In genomic region chr4:147525494-147526271, GRCh38 we compare ENCODE assay signal across 20 cellular contexts. TPM values are rescaled to one million over a fixed set of nuclear protein-coding genes. Genes with fewer than 3 reads are reported as not detected.
DNase-seq lines count a peak whose midpoint lies in the region; ATAC-seq, FAIRE-seq and TF ChIP-seq lines count a peak whose summit lies in the region.
"Had no signal": no experiment of that assay in that cellular context is flagged by ENCODE, and none has a peak within 500 bp of the region (broad histone marks: within the 10 kb centered on the region; RNA-seq: fewer than 3 reads in every experiment).

No MANE protein-coding gene starts in this region.

- DNase-seq in left ventricle myocardium superior, result no peak
- DNase-seq in heart right ventricle, result no peak
- no peak for DNase-seq in astrocyte (ENCODE audit: low read depth)
- DNase-seq in activated CD4-positive, alpha-beta T cell treated with anti-CD3 and anti-CD28 coated beads for 48 hours, result no peak
- DNase-seq in HCEC 1CT, result no peak
- DNase-seq in activated CD4-positive, alpha-beta memory T cell treated with anti-CD3 and anti-CD28 coated beads, Interleukin-2, amount 10 ng/mL, durations not matched to agents 7 days and 5 days, result no peak
- DNase-seq: 8988T; DMS79 treated with DMSO at 0.1 percent for 48 hours; NCI-H1105; NCI-H2081; NCI-H2171 treated with DMSO at 0.1 percent for 48 hours; NCI-H446 treated with DMSO at 0.1 percent for 48 hours; NK-92 treated with Interleukin-12 subunit alpha and Interleukin-12 subunit beta, amount 100 ng/mL, for 24 hours; SHP77 had no signal

- H3K27me3 Mint-ChIP-seq in astrocyte (ENCODE audit: low read depth, unreplicated experiment) (no peaks in the 10 kb centered on the region), nephron (ENCODE audit: low read depth) (no peaks in the 10 kb centered on the region)
- peaks cover 20% of the 10 kb centered on the region for H3K27me3 Mint-ChIP-seq in activated CD4-positive, alpha-beta memory T cell treated with anti-CD3 and anti-CD28 coated beads, Interleukin-2, amount 10 ng/mL, durations not matched to agents 7 days and 5 days

- intact Hi-C loops in left ventricle myocardium superior (cut with micrococcal nuclease) (no loop called here), heart right ventricle (cut with DNase I) (loop anchor here in 1 of 10 donors (5.0 kb wide), 1 partner anchor 363 kb away; no protein-coding TSS in a partner anchor)

- H3K27ac ChIP-seq in heart right ventricle (peak overlapping the region in 2 of 10 donors; percentile 7 to 27), astrocyte (ENCODE audit: low read depth, low read length) (no peak overlapping the region)

- H3K27ac Mint-ChIP-seq in astrocyte (ENCODE audit: unreplicated experiment) (no peak overlapping the region), nephron (peak overlapping the region; percentile 13 to 63 (median 56))
- no peak overlapping the region for H3K27ac Mint-ChIP-seq in activated CD4-positive, alpha-beta memory T cell treated with anti-CD3 and anti-CD28 coated beads, Interleukin-2, amount 10 ng/mL, durations not matched to agents 7 days and 5 days
- H3K27ac Mint-ChIP-seq: H9 had no signal

- H3K4me3 Mint-ChIP-seq in astrocyte (ENCODE audit: unreplicated experiment), result no peak overlapping the region
- no peak overlapping the region for H3K4me3 Mint-ChIP-seq in nephron
- H3K4me3 Mint-ChIP-seq in activated CD4-positive, alpha-beta memory T cell treated with anti-CD3 and anti-CD28 coated beads, Interleukin-2, amount 10 ng/mL, durations not matched to agents 7 days and 5 days, result no peak overlapping the region
- H3K4me3 Mint-ChIP-seq: H9 had no signal

- H3K9me3 ChIP-seq in heart right ventricle (no peaks in the 10 kb centered on the region), astrocyte (ENCODE audit: insufficient read depth, low read depth, low read length) (no peaks in the 10 kb centered on the region)

- peaks cover 0 to 23% (median 4%) of the 10 kb centered on the region in 9 donors for H3K4me1 ChIP-seq in heart right ventricle
- no peaks in the 10 kb centered on the region for H3K4me1 ChIP-seq in astrocyte (ENCODE audit: insufficient read depth, low read length)

- 42 to 49% methylated on average over 2 of the region's 2 CpGs for WGBS in heart right ventricle, 2 donors

- H3K36me3 Mint-ChIP-seq in astrocyte (ENCODE audit: low read depth, unreplicated experiment) (peaks cover 6% of the 10 kb centered on the region), nephron (ENCODE audit: low read depth) (peaks cover 53% of the 10 kb centered on the region)
- H3K36me3 Mint-ChIP-seq in activated CD4-positive, alpha-beta memory T cell treated with anti-CD3 and anti-CD28 coated beads, Interleukin-2, amount 10 ng/mL, durations not matched to agents 7 days and 5 days (ENCODE audit: low read depth), result no peaks in the 10 kb centered on the region

- POLR2A ChIA-PET in activated CD4-positive, alpha-beta memory T cell treated with anti-CD3 and anti-CD28 coated beads, Interleukin-2, amount 10 ng/mL, durations not matched to agents 7 days and 5 days (lab: Charles Lee), result interaction anchor here (0.7 kb wide), 1 partner anchor 23 kb away, joined by 3 read pairs; no protein-coding TSS in a partner anchor

- H3K4me3 ChIP-seq in heart right ventricle (no peak overlapping the region), astrocyte (ENCODE audit: insufficient read depth, low read depth, low read length) (no peak overlapping the region)
- H3K4me3 ChIP-seq: K562 had no signal

- no peak overlapping the region for H3K9ac ChIP-seq in astrocyte (ENCODE audit: low read length)

- H3K4me2 ChIP-seq in astrocyte (ENCODE audit: low read length), result no peak overlapping the region

- H3K36me3 ChIP-seq in heart right ventricle (peaks cover 0 to 17% (median 0%) of the 10 kb centered on the region in 9 donors), astrocyte (ENCODE audit: insufficient read depth, low read length) (no peaks in the 10 kb centered on the region)

- H3K27me3 ChIP-seq in heart right ventricle (no peaks in the 10 kb centered on the region), astrocyte (ENCODE audit: insufficient read depth, low read length) (no peaks in the 10 kb centered on the region)

- H3K4me1 Mint-ChIP-seq in astrocyte (ENCODE audit: low read depth, unreplicated experiment) (no peaks in the 10 kb centered on the region), nephron (peaks cover 28% of the 10 kb centered on the region)
- no peaks in the 10 kb centered on the region for H3K4me1 Mint-ChIP-seq in activated CD4-positive, alpha-beta memory T cell treated with anti-CD3 and anti-CD28 coated beads, Interleukin-2, amount 10 ng/mL, durations not matched to agents 7 days and 5 days

- TF ChIP-seq CTCF in heart right ventricle (IDR thresholded peaks at IDR 0.05) (no peak), astrocyte (IDR thresholded peaks at IDR 0.05; ENCODE audit: insufficient read depth, low read depth, low read length) (no peak), nephron (IDR thresholded peaks at IDR 0.05; ENCODE audit: unreplicated experiment in 3 of 3) (no peak)

- H3K9me3 Mint-ChIP-seq in astrocyte (ENCODE audit: unreplicated experiment), result no peaks in the 10 kb centered on the region
- H3K9me3 Mint-ChIP-seq in nephron, result no peaks in the 10 kb centered on the region
- no peaks in the 10 kb centered on the region for H3K9me3 Mint-ChIP-seq in activated CD4-positive, alpha-beta memory T cell treated with anti-CD3 and anti-CD28 coated beads, Interleukin-2, amount 10 ng/mL, durations not matched to agents 7 days and 5 days
- H3K9me3 Mint-ChIP-seq: H9 had no signal

- CTCF ChIA-PET in activated CD4-positive, alpha-beta memory T cell treated with anti-CD3 and anti-CD28 coated beads, Interleukin-2, amount 10 ng/mL, durations not matched to agents 7 days and 5 days (lab: Charles Lee), result interaction anchor here (0.6 to 1.2 kb wide), 3 partner anchors 43 to 341 kb away, joined by 3 to 6 read pairs (median 3); no protein-coding TSS in a partner anchor

- H2AFZ ChIP-seq in astrocyte (ENCODE audit: low read depth, low read length), result no peak overlapping the region

- no peaks in the 10 kb centered on the region for H3K79me2 ChIP-seq in astrocyte (ENCODE audit: insufficient read depth, low read length)

- ATAC-seq in left ventricle myocardium superior, result peak; percentile 67
- no peak for ATAC-seq in heart right ventricle
- ATAC-seq in HG02623 (IDR thresholded peaks at IDR 0.05; ENCODE audit: unreplicated experiment), result no peak
- ATAC-seq: K562 had no signal

- peak; percentile 58 for FAIRE-seq in astrocyte (lab: Jason Lieb, UNC)

- H4K20me1 ChIP-seq in astrocyte (ENCODE audit: insufficient read depth, low read length), result no peaks in the 10 kb centered on the region

RNA-seq across cellular contexts. Expression of gene EDNRA, which starts 44.8 kb away (rescaled TPM):
- total RNA-seq in left ventricle myocardium superior (6.1 TPM), heart right ventricle (10 to 100 TPM in 7 of 10 donors, 1 to 10 TPM in 3; 5.0 to 27.4 (median 11.7) TPM), astrocyte (6.4 and 9.3 TPM in 2 replicates)
- polyA plus RNA-seq in heart right ventricle, result 1 to 10 TPM; 4.4 to 6.0 TPM
- total RNA-seq in activated CD4-positive, alpha-beta memory T cell treated with anti-CD3 and anti-CD28 coated beads, Interleukin-2, amount 10 ng/mL, durations not matched to agents 7 days and 5 days, result not detected
- total RNA-seq: G401, K562, OCI-LY7 had no signal
- polyA plus RNA-seq: K562 had no signal

Comparison
In these comparisons a context has a peak if more than half of its experiments do, and no peak if none do; other contexts are left out.
1. H3K27ac Mint-ChIP-seq: peak in nephron (3 of 3); none in astrocyte (single experiment) and activated CD4-positive, alpha-beta memory T cell treated with anti-CD3 and anti-CD28 coated beads, Interleukin-2, amount 10 ng/mL, durations not matched to agents 7 days and 5 days (single experiment).